ENCODE assay signal across 22 cellular contexts in the genomic region with DNA sequence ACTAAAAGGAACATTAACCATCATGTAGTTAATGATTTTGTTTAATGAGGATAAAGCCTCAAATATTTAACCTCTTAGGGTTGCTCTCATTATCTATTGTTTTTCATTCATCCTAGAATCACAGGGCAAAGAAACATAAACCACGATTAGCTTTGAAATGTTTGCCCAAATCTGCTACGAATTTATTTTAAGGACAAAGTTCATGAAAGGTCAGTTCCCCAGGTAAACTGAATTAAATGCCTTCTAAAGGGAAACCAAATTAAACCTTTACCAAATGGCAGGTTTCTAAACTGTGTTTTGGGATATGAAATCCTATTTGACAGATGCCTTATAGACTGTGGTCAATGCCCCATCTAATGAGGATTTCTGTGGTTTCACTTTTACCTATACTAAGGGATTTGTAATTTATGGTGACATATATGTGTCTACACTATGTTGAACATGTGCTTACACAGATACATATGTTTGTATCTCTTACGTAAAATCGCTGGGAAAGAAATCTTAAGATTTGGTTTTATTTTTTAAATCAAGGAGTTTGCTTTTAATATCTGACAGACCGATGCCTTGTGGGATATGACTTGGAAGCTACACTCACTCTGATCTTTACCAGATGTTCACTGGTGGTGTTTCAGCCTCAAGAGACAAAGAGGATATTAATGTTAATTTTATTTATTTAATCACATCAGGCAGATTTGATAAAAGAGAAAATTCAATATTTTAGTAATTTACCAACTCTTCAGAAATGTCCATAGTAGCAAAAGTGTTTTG.
DNase-seq lines count a peak whose midpoint lies in the region; ATAC-seq, FAIRE-seq and TF ChIP-seq lines count a peak whose summit lies in the region.
"Had no signal": no experiment of that assay in that cellular context is flagged by ENCODE, and none has a peak within 500 bp of the region (broad histone marks: within the 10 kb centered on the region; RNA-seq: fewer than 3 reads in every experiment).

No MANE protein-coding gene starts in this region.

- H3K9ac ChIP-seq in SK-N-SH (no peak overlapping the region), skeletal muscle satellite cell (ENCODE audit: low read depth, low read length) (no peak overlapping the region)
- H3K9ac ChIP-seq: KMS-11 had no signal

- CTCF ChIA-PET in SK-N-SH (lab: Yijun Ruan, JAX): no interaction called here

- no peaks in the 10 kb centered on the region for H3K9me2 ChIP-seq in SK-N-SH

- WGBS in SK-N-SH (ENCODE audit: low lambda C conversion rate): 59% methylated on average over 5 of the region's 5 CpGs

- no peaks in the 10 kb centered on the region for H3F3A ChIP-seq in SK-N-SH (replicated peaks; ENCODE audit: insufficient read depth)

- POLR2A ChIA-PET in SK-N-SH (lab: Yijun Ruan, JAX): no interaction called here

- H3K27me3 ChIP-seq in SK-N-SH (ENCODE audit: insufficient read depth) (no peaks in the 10 kb centered on the region), skeletal muscle satellite cell (ENCODE audit: control insufficient read depth, insufficient read depth, low read length) (no peaks in the 10 kb centered on the region), upper lobe of right lung (no peaks in the 10 kb centered on the region)
- H3K27me3 ChIP-seq: neutrophil, sigmoid colon, transverse colon had no signal

- H3K9me3 ChIP-seq in SK-N-SH: no peaks in the 10 kb centered on the region
- H3K9me3 ChIP-seq in skeletal muscle satellite cell (replicated peaks; ENCODE audit: low read length): no peaks in the 10 kb centered on the region
- H3K9me3 ChIP-seq in upper lobe of right lung: no peaks in the 10 kb centered on the region
- H3K9me3 ChIP-seq: neutrophil, sigmoid colon, transverse colon had no signal

- H3K36me3 ChIP-seq in SK-N-SH (replicated peaks in 1 of 2; ENCODE audit: control insufficient read depth in 1 of 2, insufficient read depth in 2 of 2, low read length in 1 of 2) (peaks cover 0 to 9% of the 10 kb centered on the region in 2 experiments), skeletal muscle satellite cell (ENCODE audit: insufficient read depth, low read length) (no peaks in the 10 kb centered on the region), upper lobe of right lung (no peaks in the 10 kb centered on the region)
- H3K36me3 ChIP-seq: neutrophil, sigmoid colon, transverse colon had no signal

- peak overlapping the region; percentile 6 for H3K4me2 ChIP-seq in SK-N-SH
- H3K4me2 ChIP-seq in skeletal muscle satellite cell (ENCODE audit: low read length): peak overlapping the region; percentile 72
- H3K4me2 ChIP-seq: KMS-11 had no signal

- H3K27ac ChIP-seq in SK-N-SH (ENCODE audit: low read depth in 2 of 2, low read length in 1 of 2) (no peak overlapping the region), upper lobe of right lung (no peak overlapping the region)
- H3K27ac ChIP-seq: KMS-11, neutrophil, transverse colon had no signal

- TF ChIP-seq CTCF in SK-N-SH (IDR thresholded peaks at IDR 0.05) (no peak), upper lobe of right lung (IDR thresholded peaks at IDR 0.05) (no peak)

- no peak overlapping the region for H2AFZ ChIP-seq in SK-N-SH (ENCODE audit: low read depth)

- peak; percentile 33 for FAIRE-seq in G401.6 (lab: Jason Lieb, UNC)
- FAIRE-seq: keratinocyte had no signal

- DNase-seq in SK-N-SH (no peak), fibroblast of the conjunctiva (ENCODE audit: low read depth) (peak; percentile 37), NCI-H1694 (lab: John Stamatoyannopoulos, UW) (no peak), NCI-H510A treated with DMSO at 0.1 percent for 48 hours (lab: John Stamatoyannopoulos, UW) (no peak), upper lobe of right lung (no peak)
- DNase-seq in stimulated activated CD8-positive, alpha-beta memory T cell treated with anti-CD3 and anti-CD28 coated beads, Interleukin-4, amount 100 ng/mL, for 48 hours: no peak
- DNase-seq: activated B cell treated with CpG ODN at 0.5 μM for 24 hours; amniotic stem cell; CD4-positive, alpha-beta memory T cell; DND-41; endodermal cell; NCI-H1092; NCI-H2171; sigmoid colon; stimulated activated CD4-positive, alpha-beta T cell treated with anti-CD3 and anti-CD28 coated beads, Interleukin-4, amount 100 ng/mL, for 24 hours; transverse colon had no signal

- no peak for TF ChIP-seq EP300 in SK-N-SH (IDR thresholded peaks at IDR 0.05; ENCODE audit: borderline replicate concordance in 1 of 2, low read depth in 1 of 2, low read length in 1 of 2)

- H3K79me2 ChIP-seq in SK-N-SH (ENCODE audit: insufficient read depth): peaks cover 53% of the 10 kb centered on the region

- H3K4me1 ChIP-seq in SK-N-SH (ENCODE audit: control insufficient read depth in 1 of 2, insufficient read depth in 2 of 2, low read depth in 1 of 2, low read length in 1 of 2) (peaks cover 4 to 17% of the 10 kb centered on the region in 2 experiments; a peak in 3 of 4 replicates), skeletal muscle satellite cell (ENCODE audit: control insufficient read depth, insufficient read depth, low read length) (no peaks in the 10 kb centered on the region), upper lobe of right lung (peaks cover 4% of the 10 kb centered on the region)

- H4K20me1 ChIP-seq in SK-N-SH (ENCODE audit: insufficient read depth): no peaks in the 10 kb centered on the region

- H3K4me3 ChIP-seq in SK-N-SH (ENCODE audit: low read depth in 2 of 2, low read length in 1 of 2) (no peak overlapping the region; a peak in 1 of 4 replicates), skeletal muscle satellite cell (ENCODE audit: low read length) (no peak overlapping the region), upper lobe of right lung (no peak overlapping the region)
- H3K4me3 ChIP-seq: sigmoid colon, transverse colon had no signal

- intact Hi-C loops in upper lobe of right lung (cut with DNase I): no loop called here

- ATAC-seq in upper lobe of right lung: no peak
- ATAC-seq: activated T-helper 17 cell treated with anti-CD3 and anti-CD28 coated beads, Interleukin-2, amount 50 U/mL, for 72 hours had no signal

- TF ChIP-seq RAD21 in SK-N-SH (IDR thresholded peaks at IDR 0.05; ENCODE audit: low read length): no peak

TF ChIP-seq in SK-N-SH, 30 proteins besides CTCF, POLR2A, EP300 and RAD21:
- TF ChIP-seq FOXM1 (IDR thresholded peaks at IDR 0.05; ENCODE audit: low read depth) (no peak), POLR2AphosphoS5 (IDR thresholded peaks at IDR 0.05; ENCODE audit: low read depth, low read length) (0 out of 2 replicates have a peak, but pooled peaks have one; percentile 24), SMC3 (IDR thresholded peaks at IDR 0.05; ENCODE audit: low read depth, low read length) (no peak), TCF12 (IDR thresholded peaks at IDR 0.05) (peak; percentile 49; the same call in 1 of the 2 replicates), RCOR1 (IDR thresholded peaks at IDR 0.05; ENCODE audit: low read length) (0 out of 2 replicates have a peak, but pooled peaks have one; percentile 1), YY1 (IDR thresholded peaks at IDR 0.05; ENCODE audit: low read depth) (no peak)
- TF ChIP-seq, protein P1, sequence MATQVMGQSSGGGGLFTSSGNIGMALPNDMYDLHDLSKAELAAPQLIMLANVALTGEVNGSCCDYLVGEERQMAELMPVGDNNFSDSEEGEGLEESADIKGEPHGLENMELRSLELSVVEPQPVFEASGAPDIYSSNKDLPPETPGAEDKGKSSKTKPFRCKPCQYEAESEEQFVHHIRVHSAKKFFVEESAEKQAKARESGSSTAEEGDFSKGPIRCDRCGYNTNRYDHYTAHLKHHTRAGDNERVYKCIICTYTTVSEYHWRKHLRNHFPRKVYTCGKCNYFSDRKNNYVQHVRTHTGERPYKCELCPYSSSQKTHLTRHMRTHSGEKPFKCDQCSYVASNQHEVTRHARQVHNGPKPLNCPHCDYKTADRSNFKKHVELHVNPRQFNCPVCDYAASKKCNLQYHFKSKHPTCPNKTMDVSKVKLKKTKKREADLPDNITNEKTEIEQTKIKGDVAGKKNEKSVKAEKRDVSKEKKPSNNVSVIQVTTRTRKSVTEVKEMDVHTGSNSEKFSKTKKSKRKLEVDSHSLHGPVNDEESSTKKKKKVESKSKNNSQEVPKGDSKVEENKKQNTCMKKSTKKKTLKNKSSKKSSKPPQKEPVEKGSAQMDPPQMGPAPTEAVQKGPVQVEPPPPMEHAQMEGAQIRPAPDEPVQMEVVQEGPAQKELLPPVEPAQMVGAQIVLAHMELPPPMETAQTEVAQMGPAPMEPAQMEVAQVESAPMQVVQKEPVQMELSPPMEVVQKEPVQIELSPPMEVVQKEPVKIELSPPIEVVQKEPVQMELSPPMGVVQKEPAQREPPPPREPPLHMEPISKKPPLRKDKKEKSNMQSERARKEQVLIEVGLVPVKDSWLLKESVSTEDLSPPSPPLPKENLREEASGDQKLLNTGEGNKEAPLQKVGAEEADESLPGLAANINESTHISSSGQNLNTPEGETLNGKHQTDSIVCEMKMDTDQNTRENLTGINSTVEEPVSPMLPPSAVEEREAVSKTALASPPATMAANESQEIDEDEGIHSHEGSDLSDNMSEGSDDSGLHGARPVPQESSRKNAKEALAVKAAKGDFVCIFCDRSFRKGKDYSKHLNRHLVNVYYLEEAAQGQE (IDR thresholded peaks at IDR 0.05; ENCODE audit: low read depth, low read length): no peak
